22 cellular contexts compared by ENCODE assay signal in genomic region chr12:98638009-98638408, GRCh38.
"Had no signal": no experiment of that assay in that cellular context is flagged by ENCODE, and none has a peak within 500 bp of the region (broad histone marks: within the 10 kb centered on the region; RNA-seq: fewer than 3 reads in every experiment).

No MANE protein-coding gene starts in this region.

- DNase-seq: activated CD4-positive, alpha-beta T cell treated with anti-CD3 and anti-CD28 coated beads for 1 hour; activated CD8-positive, alpha-beta memory T cell treated with anti-CD3 and anti-CD28 coated beads for 24 hours; activated gamma-delta T cell; activated naive CD4-positive, alpha-beta T cell treated with anti-CD3 and anti-CD28 coated beads, Interleukin-2, amount 10 ng/mL, durations not matched to agents 7 days and 5 days; activated T-cell treated with anti-CD3 and anti-CD28 coated beads, Interleukin-2, amount 50 U/mL, for 1 hour; endodermal cell; foreskin fibroblast; head of caudate nucleus; hippocampal formation; left cardiac atrium; mammary epithelial cell; stimulated activated CD4-positive, alpha-beta T cell treated with anti-CD3 and anti-CD28 coated beads, Interleukin-12 subunit alpha, Interleukin-12 subunit beta, amount 100 ng/mL, for 4 hours; stimulated activated CD4-positive, alpha-beta T cell treated with anti-CD3 and anti-CD28 coated beads, Interleukin-4, amount 100 ng/mL, for 1 hour; T-cell; T-helper 9 cell; WERI-Rb-1 had no signal

- H3K4me3 Mint-ChIP-seq: activated naive CD4-positive, alpha-beta T cell treated with anti-CD3 and anti-CD28 coated beads, Interleukin-2, amount 10 ng/mL, durations not matched to agents 7 days and 5 days; central memory CD8-positive, alpha-beta T cell; dendritic cell treated with granulocyte-macrophage colony-stimulating factor and Interleukin-4, amounts not matched to agents 40 ng/mL and 50 ng/mL, for 4 days; endodermal cell; nephron; T-cell had no signal

- H3K27ac Mint-ChIP-seq: activated naive CD4-positive, alpha-beta T cell treated with anti-CD3 and anti-CD28 coated beads, Interleukin-2, amount 10 ng/mL, durations not matched to agents 7 days and 5 days; dendritic cell treated with granulocyte-macrophage colony-stimulating factor and Interleukin-4, amounts not matched to agents 40 ng/mL and 50 ng/mL, for 4 days; endodermal cell; nephron; progenitor cell of endocrine pancreas had no signal

- H3K9me3 Mint-ChIP-seq: activated naive CD4-positive, alpha-beta T cell treated with anti-CD3 and anti-CD28 coated beads, Interleukin-2, amount 10 ng/mL, durations not matched to agents 7 days and 5 days; central memory CD8-positive, alpha-beta T cell; dendritic cell treated with granulocyte-macrophage colony-stimulating factor and Interleukin-4, amounts not matched to agents 40 ng/mL and 50 ng/mL, for 4 days; endodermal cell; nephron; T-cell had no signal

- H3K4me1 Mint-ChIP-seq: endodermal cell, nephron had no signal

- ATAC-seq: esophagus mucosa, left cardiac atrium, sciatic nerve, T-cell had no signal

- H3K27me3 Mint-ChIP-seq: activated naive CD4-positive, alpha-beta T cell treated with anti-CD3 and anti-CD28 coated beads, Interleukin-2, amount 10 ng/mL, durations not matched to agents 7 days and 5 days; central memory CD8-positive, alpha-beta T cell; dendritic cell treated with granulocyte-macrophage colony-stimulating factor and Interleukin-4, amounts not matched to agents 40 ng/mL and 50 ng/mL, for 4 days; progenitor cell of endocrine pancreas; T-cell had no signal
